1 cellular context compared by ENCODE assay signal in the genomic region with DNA sequence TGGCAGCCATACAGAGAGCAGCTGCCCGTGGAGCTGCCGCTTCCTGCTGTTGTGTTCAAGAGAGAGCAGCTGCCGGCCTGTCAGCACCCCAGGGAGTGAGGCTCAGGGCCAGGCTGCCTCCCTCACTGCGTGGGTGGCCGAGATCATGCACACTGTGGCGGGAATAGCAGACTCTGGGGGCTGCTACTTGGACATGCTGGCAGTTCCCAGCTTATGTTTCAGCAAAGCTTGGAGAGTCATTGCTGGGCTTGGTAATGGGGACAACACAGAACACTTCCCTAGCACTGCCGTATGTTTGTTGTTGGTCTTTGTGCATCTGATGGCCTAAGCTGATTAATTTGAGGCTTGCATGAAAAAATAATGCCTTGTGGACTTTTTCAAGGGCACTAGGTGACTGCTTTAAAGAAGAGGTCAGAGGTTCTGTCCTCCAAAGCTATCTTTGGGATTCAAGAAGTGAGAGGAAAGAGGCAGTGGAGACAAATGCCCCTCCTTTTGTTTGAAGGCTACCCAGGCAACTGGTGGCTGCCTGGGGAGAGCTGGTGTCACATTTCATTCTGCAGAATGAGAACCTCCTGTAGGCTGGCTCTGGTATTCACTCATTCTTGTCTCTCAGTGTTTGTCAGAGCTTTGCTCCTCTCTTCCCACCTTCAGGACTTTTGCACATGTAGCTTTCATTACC.
TF ChIP-seq lines count a peak whose summit lies in the region.

No MANE protein-coding gene starts in this region.

TF ChIP-seq in K562, 482 proteins besides CTCF, POLR2A, EP300 and RAD21 (continued from another document and continues in another):
- TF ChIP-seq, protein P1, sequence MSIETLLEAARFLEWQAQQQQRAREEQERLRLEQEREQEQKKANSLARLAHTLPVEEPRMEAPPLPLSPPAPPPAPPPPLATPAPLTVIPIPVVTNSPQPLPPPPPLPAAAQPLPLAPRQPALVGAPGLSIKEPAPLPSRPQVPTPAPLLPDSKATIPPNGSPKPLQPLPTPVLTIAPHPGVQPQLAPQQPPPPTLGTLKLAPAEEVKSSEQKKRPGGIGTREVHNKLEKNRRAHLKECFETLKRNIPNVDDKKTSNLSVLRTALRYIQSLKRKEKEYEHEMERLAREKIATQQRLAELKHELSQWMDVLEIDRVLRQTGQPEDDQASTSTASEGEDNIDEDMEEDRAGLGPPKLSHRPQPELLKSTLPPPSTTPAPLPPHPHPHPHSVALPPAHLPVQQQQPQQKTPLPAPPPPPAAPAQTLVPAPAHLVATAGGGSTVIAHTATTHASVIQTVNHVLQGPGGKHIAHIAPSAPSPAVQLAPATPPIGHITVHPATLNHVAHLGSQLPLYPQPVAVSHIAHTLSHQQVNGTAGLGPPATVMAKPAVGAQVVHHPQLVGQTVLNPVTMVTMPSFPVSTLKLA (conservative IDR thresholded peaks at IDR 0.05), result no peak; a peak in 1 of 4 replicates
- no peak for TF ChIP-seq CHD1 (IDR thresholded peaks at IDR 0.05; ENCODE audit: low read length)
- no peak for TF ChIP-seq ZNF507 (tag; conservative IDR thresholded peaks at IDR 0.05)
- TF ChIP-seq BACH1 (tag; IDR thresholded peaks at IDR 0.05), result no peak
- TF ChIP-seq FOXA3 (CRISPR knock-in tag; conservative IDR thresholded peaks at IDR 0.05 in 1 of 2, IDR thresholded peaks at IDR 0.05 in 1 of 2), result no peak
- TF ChIP-seq ZBTB17 (CRISPR knock-in tag; IDR thresholded peaks at IDR 0.05), result no peak
- no peak for TF ChIP-seq ZNF124 (CRISPR knock-in tag; IDR thresholded peaks at IDR 0.05)
- no peak for TF ChIP-seq RAD51 (IDR thresholded peaks at IDR 0.05; ENCODE audit: borderline replicate concordance, low read depth)
- TF ChIP-seq RFX1 (IDR thresholded peaks at IDR 0.05), result peak; percentile 74
- TF ChIP-seq ZNF197 (CRISPR knock-in tag; IDR thresholded peaks at IDR 0.05; ENCODE audit: low read depth), result no peak
- TF ChIP-seq ZC3H11A (IDR thresholded peaks at IDR 0.05; ENCODE audit: low read depth, low read length), result no peak
- TF ChIP-seq XRCC5 (IDR thresholded peaks at IDR 0.05; ENCODE audit: low read depth, low read length), result 0 out of 2 replicates have a peak, but pooled peaks have one; percentile 20
- no peak for TF ChIP-seq CBFB (CRISPR knock-in tag; IDR thresholded peaks at IDR 0.05)
- TF ChIP-seq ZBED1 (IDR thresholded peaks at IDR 0.05), result no peak
- no peak for TF ChIP-seq HDAC8 (tag; IDR thresholded peaks at IDR 0.05)
- TF ChIP-seq DNMT1 (IDR thresholded peaks at IDR 0.05), result no peak
- TF ChIP-seq, protein P2, sequence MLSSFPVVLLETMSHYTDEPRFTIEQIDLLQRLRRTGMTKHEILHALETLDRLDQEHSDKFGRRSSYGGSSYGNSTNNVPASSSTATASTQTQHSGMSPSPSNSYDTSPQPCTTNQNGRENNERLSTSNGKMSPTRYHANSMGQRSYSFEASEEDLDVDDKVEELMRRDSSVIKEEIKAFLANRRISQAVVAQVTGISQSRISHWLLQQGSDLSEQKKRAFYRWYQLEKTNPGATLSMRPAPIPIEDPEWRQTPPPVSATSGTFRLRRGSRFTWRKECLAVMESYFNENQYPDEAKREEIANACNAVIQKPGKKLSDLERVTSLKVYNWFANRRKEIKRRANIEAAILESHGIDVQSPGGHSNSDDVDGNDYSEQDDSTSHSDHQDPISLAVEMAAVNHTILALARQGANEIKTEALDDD (IDR thresholded peaks at IDR 0.05), result no peak
- TF ChIP-seq SMAD3 (CRISPR knock-in tag; conservative IDR thresholded peaks at IDR 0.05), result no peak
- no peak for TF ChIP-seq GTF2F1 (IDR thresholded peaks at IDR 0.05; ENCODE audit: low read depth, low read length)
- TF ChIP-seq NR2F6 (CRISPR knock-in tag; IDR thresholded peaks at IDR 0.05), result no peak
- TF ChIP-seq, protein P3, sequence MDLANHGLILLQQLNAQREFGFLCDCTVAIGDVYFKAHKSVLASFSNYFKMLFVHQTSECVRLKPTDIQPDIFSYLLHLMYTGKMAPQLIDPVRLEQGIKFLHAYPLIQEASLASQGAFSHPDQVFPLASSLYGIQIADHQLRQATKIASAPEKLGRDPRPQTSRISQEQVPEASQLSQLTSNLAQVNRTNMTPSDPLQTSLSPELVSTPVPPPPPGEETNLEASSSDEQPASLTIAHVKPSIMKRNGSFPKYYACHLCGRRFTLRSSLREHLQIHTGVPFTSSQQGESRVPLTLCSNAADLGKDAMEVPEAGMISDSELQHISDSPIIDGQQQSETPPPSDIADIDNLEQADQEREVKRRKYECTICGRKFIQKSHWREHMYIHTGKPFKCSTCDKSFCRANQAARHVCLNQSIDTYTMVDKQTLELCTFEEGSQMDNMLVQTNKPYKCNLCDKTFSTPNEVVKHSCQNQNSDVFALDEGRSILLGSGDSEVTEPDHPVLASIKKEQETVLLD (IDR thresholded peaks at IDR 0.05), result no peak
- no peak for TF ChIP-seq IFI16 (CRISPR knock-in tag; IDR thresholded peaks at IDR 0.05)
- TF ChIP-seq ZNF324 (CRISPR knock-in tag; IDR thresholded peaks at IDR 0.05), result no peak
- TF ChIP-seq TAF9B (IDR thresholded peaks at IDR 0.05; ENCODE audit: partially characterized antibody), result no peak
- TF ChIP-seq DACH1 (IDR thresholded peaks at IDR 0.05; ENCODE audit: partially characterized antibody), result peak; percentile 4
- TF ChIP-seq ADNP (tag; IDR thresholded peaks at IDR 0.05), result no peak
- TF ChIP-seq, protein P4, sequence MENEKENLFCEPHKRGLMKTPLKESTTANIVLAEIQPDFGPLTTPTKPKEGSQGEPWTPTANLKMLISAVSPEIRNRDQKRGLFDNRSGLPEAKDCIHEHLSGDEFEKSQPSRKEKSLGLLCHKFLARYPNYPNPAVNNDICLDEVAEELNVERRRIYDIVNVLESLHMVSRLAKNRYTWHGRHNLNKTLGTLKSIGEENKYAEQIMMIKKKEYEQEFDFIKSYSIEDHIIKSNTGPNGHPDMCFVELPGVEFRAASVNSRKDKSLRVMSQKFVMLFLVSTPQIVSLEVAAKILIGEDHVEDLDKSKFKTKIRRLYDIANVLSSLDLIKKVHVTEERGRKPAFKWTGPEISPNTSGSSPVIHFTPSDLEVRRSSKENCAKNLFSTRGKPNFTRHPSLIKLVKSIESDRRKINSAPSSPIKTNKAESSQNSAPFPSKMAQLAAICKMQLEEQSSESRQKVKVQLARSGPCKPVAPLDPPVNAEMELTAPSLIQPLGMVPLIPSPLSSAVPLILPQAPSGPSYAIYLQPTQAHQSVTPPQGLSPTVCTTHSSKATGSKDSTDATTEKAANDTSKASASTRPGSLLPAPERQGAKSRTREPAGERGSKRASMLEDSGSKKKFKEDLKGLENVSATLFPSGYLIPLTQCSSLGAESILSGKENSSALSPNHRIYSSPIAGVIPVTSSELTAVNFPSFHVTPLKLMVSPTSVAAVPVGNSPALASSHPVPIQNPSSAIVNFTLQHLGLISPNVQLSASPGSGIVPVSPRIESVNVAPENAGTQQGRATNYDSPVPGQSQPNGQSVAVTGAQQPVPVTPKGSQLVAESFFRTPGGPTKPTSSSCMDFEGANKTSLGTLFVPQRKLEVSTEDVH (IDR thresholded peaks at IDR 0.05; ENCODE audit: low read depth, partially characterized antibody), result no peak
- TF ChIP-seq PURB (CRISPR knock-in tag; IDR thresholded peaks at IDR 0.05; ENCODE audit: low read depth), result no peak
- no peak for TF ChIP-seq NFE2 (IDR thresholded peaks at IDR 0.05; ENCODE audit: low read depth)
- no peak for TF ChIP-seq ZNF143 (CRISPR knock-in tag; IDR thresholded peaks at IDR 0.05)
- no peak for TF ChIP-seq CBX8 (IDR thresholded peaks at IDR 0.05; ENCODE audit: borderline replicate concordance, extremely low read depth, low read depth, low read length, poor library complexity, severe bottlenecking)
- TF ChIP-seq ARNT (IDR thresholded peaks at IDR 0.05), result no peak
- TF ChIP-seq SP1 (CRISPR knock-in tag; IDR thresholded peaks at IDR 0.05), result no peak
- no peak for TF ChIP-seq MED1 (CRISPR knock-in tag; IDR thresholded peaks at IDR 0.05; ENCODE audit: borderline replicate concordance)
- TF ChIP-seq PYGO2 (tag; IDR thresholded peaks at IDR 0.05), result no peak
- TF ChIP-seq, protein P5, sequence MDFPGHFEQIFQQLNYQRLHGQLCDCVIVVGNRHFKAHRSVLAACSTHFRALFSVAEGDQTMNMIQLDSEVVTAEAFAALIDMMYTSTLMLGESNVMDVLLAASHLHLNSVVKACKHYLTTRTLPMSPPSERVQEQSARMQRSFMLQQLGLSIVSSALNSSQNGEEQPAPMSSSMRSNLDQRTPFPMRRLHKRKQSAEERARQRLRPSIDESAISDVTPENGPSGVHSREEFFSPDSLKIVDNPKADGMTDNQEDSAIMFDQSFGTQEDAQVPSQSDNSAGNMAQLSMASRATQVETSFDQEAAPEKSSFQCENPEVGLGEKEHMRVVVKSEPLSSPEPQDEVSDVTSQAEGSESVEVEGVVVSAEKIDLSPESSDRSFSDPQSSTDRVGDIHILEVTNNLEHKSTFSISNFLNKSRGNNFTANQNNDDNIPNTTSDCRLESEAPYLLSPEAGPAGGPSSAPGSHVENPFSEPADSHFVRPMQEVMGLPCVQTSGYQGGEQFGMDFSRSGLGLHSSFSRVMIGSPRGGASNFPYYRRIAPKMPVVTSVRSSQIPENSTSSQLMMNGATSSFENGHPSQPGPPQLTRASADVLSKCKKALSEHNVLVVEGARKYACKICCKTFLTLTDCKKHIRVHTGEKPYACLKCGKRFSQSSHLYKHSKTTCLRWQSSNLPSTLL (IDR thresholded peaks at IDR 0.05), result no peak
- no peak for TF ChIP-seq SMAD2 (IDR thresholded peaks at IDR 0.05; ENCODE audit: low read depth, low read length)
- TF ChIP-seq, protein P6, sequence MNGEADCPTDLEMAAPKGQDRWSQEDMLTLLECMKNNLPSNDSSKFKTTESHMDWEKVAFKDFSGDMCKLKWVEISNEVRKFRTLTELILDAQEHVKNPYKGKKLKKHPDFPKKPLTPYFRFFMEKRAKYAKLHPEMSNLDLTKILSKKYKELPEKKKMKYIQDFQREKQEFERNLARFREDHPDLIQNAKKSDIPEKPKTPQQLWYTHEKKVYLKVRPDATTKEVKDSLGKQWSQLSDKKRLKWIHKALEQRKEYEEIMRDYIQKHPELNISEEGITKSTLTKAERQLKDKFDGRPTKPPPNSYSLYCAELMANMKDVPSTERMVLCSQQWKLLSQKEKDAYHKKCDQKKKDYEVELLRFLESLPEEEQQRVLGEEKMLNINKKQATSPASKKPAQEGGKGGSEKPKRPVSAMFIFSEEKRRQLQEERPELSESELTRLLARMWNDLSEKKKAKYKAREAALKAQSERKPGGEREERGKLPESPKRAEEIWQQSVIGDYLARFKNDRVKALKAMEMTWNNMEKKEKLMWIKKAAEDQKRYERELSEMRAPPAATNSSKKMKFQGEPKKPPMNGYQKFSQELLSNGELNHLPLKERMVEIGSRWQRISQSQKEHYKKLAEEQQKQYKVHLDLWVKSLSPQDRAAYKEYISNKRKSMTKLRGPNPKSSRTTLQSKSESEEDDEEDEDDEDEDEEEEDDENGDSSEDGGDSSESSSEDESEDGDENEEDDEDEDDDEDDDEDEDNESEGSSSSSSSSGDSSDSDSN (IDR thresholded peaks at IDR 0.05; ENCODE audit: borderline replicate concordance in 1 of 2, low read depth in 2 of 2, low read length in 2 of 2), result 0 out of 4 replicates have a peak, but pooled peaks have one; percentile 19 to 30
- TF ChIP-seq HSF4 (CRISPR knock-in tag; IDR thresholded peaks at IDR 0.05; ENCODE audit: borderline replicate concordance), result no peak
- no peak for TF ChIP-seq RBM34 (IDR thresholded peaks at IDR 0.05; ENCODE audit: borderline replicate concordance, insufficient read depth, low read length)
- TF ChIP-seq, protein P7, sequence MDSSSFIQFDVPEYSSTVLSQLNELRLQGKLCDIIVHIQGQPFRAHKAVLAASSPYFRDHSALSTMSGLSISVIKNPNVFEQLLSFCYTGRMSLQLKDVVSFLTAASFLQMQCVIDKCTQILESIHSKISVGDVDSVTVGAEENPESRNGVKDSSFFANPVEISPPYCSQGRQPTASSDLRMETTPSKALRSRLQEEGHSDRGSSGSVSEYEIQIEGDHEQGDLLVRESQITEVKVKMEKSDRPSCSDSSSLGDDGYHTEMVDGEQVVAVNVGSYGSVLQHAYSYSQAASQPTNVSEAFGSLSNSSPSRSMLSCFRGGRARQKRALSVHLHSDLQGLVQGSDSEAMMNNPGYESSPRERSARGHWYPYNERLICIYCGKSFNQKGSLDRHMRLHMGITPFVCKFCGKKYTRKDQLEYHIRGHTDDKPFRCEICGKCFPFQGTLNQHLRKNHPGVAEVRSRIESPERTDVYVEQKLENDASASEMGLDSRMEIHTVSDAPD (CRISPR knock-in tag; IDR thresholded peaks at IDR 0.05), result no peak
- TF ChIP-seq ZNF436 (CRISPR knock-in tag; IDR thresholded peaks at IDR 0.05), result no peak
- no peak for TF ChIP-seq MAZ (CRISPR knock-in tag; conservative IDR thresholded peaks at IDR 0.05 in 1 of 2, IDR thresholded peaks at IDR 0.05 in 1 of 2)
- TF ChIP-seq BHLHE40 (IDR thresholded peaks at IDR 0.05; ENCODE audit: low read length), result no peak
- TF ChIP-seq, protein P8, sequence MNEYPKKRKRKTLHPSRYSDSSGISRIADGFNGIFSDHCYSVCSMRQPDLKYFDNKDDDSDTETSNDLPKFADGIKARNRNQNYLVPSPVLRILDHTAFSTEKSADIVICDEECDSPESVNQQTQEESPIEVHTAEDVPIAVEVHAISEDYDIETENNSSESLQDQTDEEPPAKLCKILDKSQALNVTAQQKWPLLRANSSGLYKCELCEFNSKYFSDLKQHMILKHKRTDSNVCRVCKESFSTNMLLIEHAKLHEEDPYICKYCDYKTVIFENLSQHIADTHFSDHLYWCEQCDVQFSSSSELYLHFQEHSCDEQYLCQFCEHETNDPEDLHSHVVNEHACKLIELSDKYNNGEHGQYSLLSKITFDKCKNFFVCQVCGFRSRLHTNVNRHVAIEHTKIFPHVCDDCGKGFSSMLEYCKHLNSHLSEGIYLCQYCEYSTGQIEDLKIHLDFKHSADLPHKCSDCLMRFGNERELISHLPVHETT (CRISPR knock-in tag; conservative IDR thresholded peaks at IDR 0.05 in 1 of 2, IDR thresholded peaks at IDR 0.05 in 1 of 2), result peak in 1 of 2 experiments; percentile 40; a peak in 1 of 4 replicates
- TF ChIP-seq ELF2 (CRISPR knock-in tag; IDR thresholded peaks at IDR 0.05), result no peak
- no peak for TF ChIP-seq TGIF2 (CRISPR knock-in tag; IDR thresholded peaks at IDR 0.05)
- TF ChIP-seq ZNF780A (CRISPR knock-in tag; IDR thresholded peaks at IDR 0.05), result no peak
- TF ChIP-seq ZNF77 (CRISPR knock-in tag; IDR thresholded peaks at IDR 0.05), result no peak
- peak; percentile 21 for TF ChIP-seq ZFX (CRISPR knock-in tag; IDR thresholded peaks at IDR 0.05)
- no peak for TF ChIP-seq ZNF445 (CRISPR knock-in tag; IDR thresholded peaks at IDR 0.05; ENCODE audit: low read depth)
- no peak for TF ChIP-seq NFRKB (IDR thresholded peaks at IDR 0.05; ENCODE audit: low read depth)
- TF ChIP-seq NBN (IDR thresholded peaks at IDR 0.05; ENCODE audit: low read depth), result no peak
- TF ChIP-seq ZNF785 (CRISPR knock-in tag; IDR thresholded peaks at IDR 0.05), result no peak
- TF ChIP-seq TEAD4 (IDR thresholded peaks at IDR 0.05; ENCODE audit: low read length), result no peak
- TF ChIP-seq TEAD4 (CRISPR knock-in tag; IDR thresholded peaks at IDR 0.05; ENCODE audit: borderline replicate concordance), result no peak
